Comparison of ENCODE assay signal across 28 cellular contexts in the genomic region with DNA sequence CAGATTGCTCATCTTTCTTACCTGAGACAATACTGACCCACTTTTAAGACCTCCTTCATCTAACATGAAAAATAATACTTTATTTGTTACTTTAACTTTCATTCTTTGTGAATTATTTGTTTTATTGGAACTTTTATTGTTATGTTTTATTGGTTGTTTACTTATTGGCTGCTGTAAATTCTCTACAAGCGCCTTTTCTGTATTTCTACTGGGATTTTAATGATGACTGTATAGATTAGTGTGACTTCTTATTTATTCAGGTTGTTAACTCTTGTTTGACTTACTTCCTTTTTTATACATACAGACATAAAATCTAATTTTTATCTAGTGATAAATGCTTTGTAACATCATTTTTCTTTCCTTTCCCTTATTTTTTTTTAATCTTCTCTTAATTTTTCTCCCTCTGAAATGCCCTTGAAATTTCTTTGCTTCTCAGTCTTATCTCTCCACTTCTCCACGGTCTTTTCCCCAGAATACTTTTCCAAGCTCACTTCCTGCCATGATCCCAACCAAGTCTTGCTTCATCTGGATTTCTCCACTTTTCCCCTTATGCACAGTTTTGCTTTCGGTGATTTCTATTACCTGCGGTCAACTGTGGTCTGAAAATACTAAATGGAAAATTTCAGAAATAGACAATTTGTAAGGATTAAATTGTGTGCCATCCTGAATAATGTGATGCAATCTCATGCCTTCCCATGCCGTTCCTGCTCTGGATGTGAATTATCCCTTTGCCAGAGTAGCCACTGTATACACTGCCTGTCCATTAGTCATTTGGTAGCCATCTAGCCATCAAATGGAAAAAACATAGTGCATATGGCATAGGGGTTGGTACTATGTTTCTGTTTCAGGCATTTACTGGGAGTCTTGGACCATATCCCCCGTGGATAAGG.
"Had no signal": no experiment of that assay in that cellular context is flagged by ENCODE, and none has a peak within 500 bp of the region (broad histone marks: within the 10 kb centered on the region; RNA-seq: fewer than 3 reads in every experiment).

No MANE protein-coding gene starts in this region.

- H3K27me3 Mint-ChIP-seq: central memory CD8-positive, alpha-beta T cell; effector memory CD8-positive, alpha-beta T cell; stimulated activated memory B cell treated with anti-CD40 and anti-IgM and Interleukin-4, amounts not matched to agents 10 μg/mL and 1 μg/mL and 100 μg/mL, for 72 hours had no signal

- ATAC-seq: activated naive CD4-positive, alpha-beta T cell treated with anti-CD3 and anti-CD28 coated beads, Interleukin-2, amount 50 U/mL, for 72 hours; effector memory CD8-positive, alpha-beta T cell; heart left ventricle; left cardiac atrium; mucosa of descending colon; stimulated activated memory B cell treated with anti-CD40 and anti-IgM and Interleukin-4, amounts not matched to agents 10 μg/mL and 1 μg/mL and 100 μg/mL, for 72 hours had no signal

- H3K9me3 Mint-ChIP-seq: activated CD4-positive, alpha-beta memory T cell treated with anti-CD3 and anti-CD28 coated beads for 36 hours; central memory CD8-positive, alpha-beta T cell; neural crest cell; stimulated activated memory B cell treated with anti-CD40 and anti-IgM and Interleukin-4, amounts not matched to agents 10 μg/mL and 1 μg/mL and 100 μg/mL, for 72 hours had no signal

- H3K4me2 ChIP-seq: smooth muscle cell had no signal

- H3K27me3 ChIP-seq: adrenal gland, breast epithelium, dorsolateral prefrontal cortex, esophagus squamous epithelium, heart left ventricle, sigmoid colon, stomach, suprapubic skin, transverse colon had no signal

- FAIRE-seq: astrocyte, islet of Langerhans, urothelium cell line had no signal

- H3K36me3 Mint-ChIP-seq: activated CD4-positive, alpha-beta memory T cell treated with anti-CD3 and anti-CD28 coated beads for 36 hours; activated naive CD4-positive, alpha-beta T cell treated with anti-CD3 and anti-CD28 coated beads, Interleukin-2, amount 50 U/mL, for 72 hours; stimulated activated memory B cell treated with anti-CD40 and anti-IgM and Interleukin-4, amounts not matched to agents 10 μg/mL and 1 μg/mL and 100 μg/mL, for 72 hours had no signal

- H3K36me3 ChIP-seq: adrenal gland, breast epithelium, esophagus squamous epithelium, heart left ventricle, sigmoid colon, stomach, suprapubic skin, transverse colon had no signal

- H3K4me1 ChIP-seq: breast epithelium had no signal

- H3K4me3 Mint-ChIP-seq: activated CD4-positive, alpha-beta memory T cell treated with anti-CD3 and anti-CD28 coated beads for 36 hours; central memory CD8-positive, alpha-beta T cell; effector memory CD8-positive, alpha-beta T cell; neural crest cell; stimulated activated memory B cell treated with anti-CD40 and anti-IgM and Interleukin-4, amounts not matched to agents 10 μg/mL and 1 μg/mL and 100 μg/mL, for 72 hours; T-helper 1 cell treated with Interleukin-12 subunit alpha and Interleukin-12 subunit beta and Interleukin-4 antibody, amounts not matched to agents 30 μg/mL and 1 μg/mL, for 36 hours had no signal

- H3K27ac ChIP-seq: adrenal gland, breast epithelium, dorsolateral prefrontal cortex, esophagus squamous epithelium, suprapubic skin, transverse colon had no signal

- H3K4me3 ChIP-seq: adrenal gland, breast epithelium, dorsolateral prefrontal cortex, esophagus squamous epithelium, heart left ventricle, mucosa of descending colon, sigmoid colon, smooth muscle cell, stomach, suprapubic skin, transverse colon had no signal

- H3K4me1 Mint-ChIP-seq: central memory CD8-positive, alpha-beta T cell; stimulated activated memory B cell treated with anti-CD40 and anti-IgM and Interleukin-4, amounts not matched to agents 10 μg/mL and 1 μg/mL and 100 μg/mL, for 72 hours had no signal

- H3K9me3 ChIP-seq: adrenal gland, breast epithelium, esophagus squamous epithelium, heart left ventricle, mucosa of descending colon, sigmoid colon, stomach, suprapubic skin, transverse colon had no signal

- H3K27ac Mint-ChIP-seq: activated CD4-positive, alpha-beta memory T cell treated with anti-CD3 and anti-CD28 coated beads for 36 hours; activated naive CD4-positive, alpha-beta T cell treated with anti-CD3 and anti-CD28 coated beads, Interleukin-2, amount 50 U/mL, for 72 hours; effector memory CD8-positive, alpha-beta T cell; stimulated activated memory B cell treated with anti-CD40 and anti-IgM and Interleukin-4, amounts not matched to agents 10 μg/mL and 1 μg/mL and 100 μg/mL, for 72 hours; T-helper 1 cell treated with Interleukin-12 subunit alpha and Interleukin-12 subunit beta and Interleukin-4 antibody, amounts not matched to agents 30 μg/mL and 1 μg/mL, for 36 hours had no signal

- DNase-seq: activated CD4-positive, alpha-beta memory T cell treated with anti-CD3 and anti-CD28 coated beads for 36 hours; activated CD4-positive, alpha-beta T cell treated with anti-CD3 and anti-CD28 coated beads for 4 hours; activated CD4-positive, CD25-positive, alpha-beta regulatory T cell; activated gamma-delta T cell treated with Interleukin-2 at 50 U/mL for 16 hours; adrenal gland; dorsolateral prefrontal cortex; effector memory CD8-positive, alpha-beta T cell; esophagus squamous epithelium; heart left ventricle; left cardiac atrium; mucosa of descending colon; occipital lobe; sigmoid colon; stimulated activated CD4-positive, alpha-beta T cell treated with anti-CD3 and anti-CD28 coated beads, Interleukin-15, amount 100 ng/mL, for 24 hours; stomach; T1000; transverse colon had no signal
